In the genomic region with DNA sequence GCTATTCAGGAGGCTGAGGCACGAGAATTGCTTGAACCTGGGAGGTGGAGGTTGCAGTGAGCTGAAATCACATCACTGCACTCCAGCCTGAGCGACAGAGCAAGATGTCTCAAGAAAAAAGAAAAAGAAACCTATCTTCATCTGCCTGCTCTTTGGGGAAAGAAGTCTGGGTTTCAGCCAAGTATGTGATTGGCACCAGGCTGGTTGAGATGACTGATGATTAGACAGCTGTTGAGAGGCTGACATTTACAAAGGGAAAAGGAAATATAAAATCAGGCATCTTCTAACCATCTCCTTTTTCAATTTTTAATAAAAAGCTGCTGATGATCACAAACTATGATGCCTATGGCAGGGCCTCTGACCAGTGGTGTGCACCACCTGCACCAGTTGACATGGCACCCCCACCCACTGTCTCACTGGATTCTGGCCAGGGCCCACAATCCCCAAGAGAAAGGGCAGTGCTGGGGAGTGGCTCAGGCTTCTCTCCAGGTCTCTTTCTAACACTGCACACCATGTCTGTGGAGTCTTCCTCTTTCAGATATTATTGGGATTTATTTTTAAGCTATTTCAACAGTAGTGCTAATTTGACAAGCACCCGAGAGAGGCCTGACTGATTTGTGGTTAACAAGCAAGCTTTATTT, we compare ENCODE assay signal across 25 cellular contexts. TPM values are rescaled to one million over a fixed set of nuclear protein-coding genes. Genes with fewer than 3 reads are reported as not detected.
DNase-seq lines count a peak whose midpoint lies in the region; ATAC-seq and TF ChIP-seq lines count a peak whose summit lies in the region.
"Had no signal": no experiment of that assay in that cellular context is flagged by ENCODE, and none has a peak within 500 bp of the region (broad histone marks: within the 10 kb centered on the region; RNA-seq: fewer than 3 reads in every experiment).

No MANE protein-coding gene starts in this region.

- CTCF ChIA-PET in activated CD8-positive, alpha-beta memory T cell treated with anti-CD3 and anti-CD28 coated beads, Interleukin-2, amount 10 ng/mL, durations not matched to agents 7 days and 5 days (lab: Charles Lee): interaction anchor here (1.9 to 4.0 kb wide), 2 partner anchors 11 to 54 kb away, joined by 5 to 15 read pairs; no protein-coding TSS in a partner anchor

- H3K9ac ChIP-seq in skeletal muscle tissue (ENCODE audit: low read depth in 1 of 3, low read length in 3 of 3): peak overlapping the region in 1 of 3 donors; percentile 57

- no peaks in the 10 kb centered on the region for H3K9me3 Mint-ChIP-seq in activated CD8-positive, alpha-beta memory T cell treated with anti-CD3 and anti-CD28 coated beads, Interleukin-2, amount 10 ng/mL, durations not matched to agents 7 days and 5 days (ENCODE audit: low read depth)
- H3K9me3 Mint-ChIP-seq in chondrocyte (ENCODE audit: low read depth): no peaks in the 10 kb centered on the region
- H3K9me3 Mint-ChIP-seq: activated CD4-positive, alpha-beta memory T cell treated with anti-CD3 and anti-CD28 coated beads for 36 hours; activated naive CD8-positive, alpha-beta T cell treated with anti-CD3 and anti-CD28 coated beads, Interleukin-2, amount 10 ng/mL, durations not matched to agents 7 days and 5 days; immature natural killer cell had no signal

- H3K27ac ChIP-seq in skeletal muscle tissue (ENCODE audit: low read depth, low read length) (peak overlapping the region; percentile 32), gastroesophageal sphincter (no peak overlapping the region)
- H3K27ac ChIP-seq: C4-2B, neutrophil, prostate gland, SJCRH30, skin epidermis had no signal

- DNase-seq in activated CD8-positive, alpha-beta memory T cell treated with anti-CD3 and anti-CD28 coated beads, Interleukin-2, amount 10 ng/mL, durations not matched to agents 7 days and 5 days: no peak
- DNase-seq in activated CD8-positive, alpha-beta memory T cell treated with anti-CD3 and anti-CD28 coated beads, Interleukin-2, amount 50 U/mL, for 4 hours: no peak
- DNase-seq in LHCN-M2 (ENCODE audit: low read depth): peak; percentile 84
- DNase-seq in chondrocyte (ENCODE audit: low spot score): peak; percentile 32
- DNase-seq in central memory CD4-positive, alpha-beta T cell: no peak
- DNase-seq in stimulated activated CD4-positive, alpha-beta T cell treated with anti-CD3 and anti-CD28 coated beads, Interleukin-2, amount 100 ng/mL, for 48 hours: no peak
- DNase-seq: activated CD4-positive, alpha-beta memory T cell treated with anti-CD3 and anti-CD28 coated beads for 36 hours; activated gamma-delta T cell; activated naive CD8-positive, alpha-beta T cell treated with anti-CD3 and anti-CD28 coated beads, Interleukin-2, amount 10 ng/mL, durations not matched to agents 7 days and 5 days; activated T-cell treated with anti-CD3 and anti-CD28 coated beads for 4 hours; Calu3; HCEC 1CT; hypothalamus; immature natural killer cell; NCI-H1436 treated with DMSO at 0.1 percent for 48 hours; NCI-H2107; NCI-H510A; SJCRH30; T-helper 1 cell had no signal

- H3K4me3 ChIP-seq in skeletal muscle tissue (ENCODE audit: low read length in 3 of 3) (peak overlapping the region in 1 of 3 donors; percentile 3), gastroesophageal sphincter (no peak overlapping the region)
- H3K4me3 ChIP-seq: prostate gland, SJCRH30, skin epidermis had no signal

- no peaks in the 10 kb centered on the region for H3K27me3 Mint-ChIP-seq in activated CD8-positive, alpha-beta memory T cell treated with anti-CD3 and anti-CD28 coated beads, Interleukin-2, amount 10 ng/mL, durations not matched to agents 7 days and 5 days
- no peaks in the 10 kb centered on the region for H3K27me3 Mint-ChIP-seq in chondrocyte (ENCODE audit: low read depth)
- H3K27me3 Mint-ChIP-seq: activated CD4-positive, alpha-beta memory T cell treated with anti-CD3 and anti-CD28 coated beads for 36 hours; activated naive CD8-positive, alpha-beta T cell treated with anti-CD3 and anti-CD28 coated beads, Interleukin-2, amount 10 ng/mL, durations not matched to agents 7 days and 5 days had no signal

- 88 to 100% methylated on average over 2 to 3 of the region's 3 CpGs for WGBS in gastroesophageal sphincter (ENCODE audit: low coverage in 1 of 2), 2 donors

- H3K36me3 Mint-ChIP-seq in activated CD8-positive, alpha-beta memory T cell treated with anti-CD3 and anti-CD28 coated beads, Interleukin-2, amount 10 ng/mL, durations not matched to agents 7 days and 5 days: peaks cover 47% of the 10 kb centered on the region
- peaks cover 29% of the 10 kb centered on the region for H3K36me3 Mint-ChIP-seq in chondrocyte (ENCODE audit: low read depth)

- TF ChIP-seq CTCF in chondrocyte (IDR thresholded peaks at IDR 0.05): no peak
- no peak for TF ChIP-seq CTCF in gastroesophageal sphincter (IDR thresholded peaks at IDR 0.05)

- TF ChIP-seq POLR2A in gastroesophageal sphincter (IDR thresholded peaks at IDR 0.05): no peak

- no peaks in the 10 kb centered on the region for H3K9me3 ChIP-seq in skeletal muscle tissue (ENCODE audit: control insufficient read depth in 3 of 3, low read length in 3 of 3)
- H3K9me3 ChIP-seq in gastroesophageal sphincter: no peaks in the 10 kb centered on the region
- H3K9me3 ChIP-seq: neutrophil, prostate gland, SJCRH30 had no signal

- peak overlapping the region; percentile 46 for H3K27ac Mint-ChIP-seq in activated CD8-positive, alpha-beta memory T cell treated with anti-CD3 and anti-CD28 coated beads, Interleukin-2, amount 10 ng/mL, durations not matched to agents 7 days and 5 days
- peak overlapping the region; percentile 49 for H3K27ac Mint-ChIP-seq in chondrocyte (ENCODE audit: unreplicated experiment)
- H3K27ac Mint-ChIP-seq: activated CD4-positive, alpha-beta memory T cell treated with anti-CD3 and anti-CD28 coated beads for 36 hours; activated naive CD8-positive, alpha-beta T cell treated with anti-CD3 and anti-CD28 coated beads, Interleukin-2, amount 10 ng/mL, durations not matched to agents 7 days and 5 days; immature natural killer cell had no signal

- no peak for ATAC-seq in activated CD8-positive, alpha-beta memory T cell treated with anti-CD3 and anti-CD28 coated beads, Interleukin-2, amount 10 ng/mL, durations not matched to agents 7 days and 5 days
- no peak for ATAC-seq in gastroesophageal sphincter

- H3K36me3 ChIP-seq in skeletal muscle tissue (ENCODE audit: control insufficient read depth in 3 of 3, insufficient read depth in 3 of 3, low read length in 3 of 3) (peaks cover 34 to 50% (median 49%) of the 10 kb centered on the region in 3 donors), gastroesophageal sphincter (peaks cover 5 to 100% of the 10 kb centered on the region in 2 donors)

- no peaks in the 10 kb centered on the region for H3K27me3 ChIP-seq in skeletal muscle tissue (ENCODE audit: control insufficient read depth in 3 of 3, insufficient read depth in 3 of 3, low read length in 3 of 3)
- H3K27me3 ChIP-seq in gastroesophageal sphincter: no peaks in the 10 kb centered on the region
- H3K27me3 ChIP-seq: neutrophil, SJCRH30 had no signal

- H3K4me1 Mint-ChIP-seq in activated CD8-positive, alpha-beta memory T cell treated with anti-CD3 and anti-CD28 coated beads, Interleukin-2, amount 10 ng/mL, durations not matched to agents 7 days and 5 days: peaks cover 9% of the 10 kb centered on the region
- H3K4me1 Mint-ChIP-seq in chondrocyte (ENCODE audit: low read depth): peaks cover 20% of the 10 kb centered on the region

- no peak for TF ChIP-seq EP300 in gastroesophageal sphincter (IDR thresholded peaks at IDR 0.05)

- H3K4me1 ChIP-seq in skeletal muscle tissue (ENCODE audit: control insufficient read depth in 3 of 3, insufficient read depth in 3 of 3, low read length in 3 of 3) (peaks cover 26 to 48% (median 42%) of the 10 kb centered on the region in 3 donors), gastroesophageal sphincter (no peaks in the 10 kb centered on the region)
- H3K4me1 ChIP-seq: prostate gland had no signal

- no peak overlapping the region for H3K4me3 Mint-ChIP-seq in activated CD8-positive, alpha-beta memory T cell treated with anti-CD3 and anti-CD28 coated beads, Interleukin-2, amount 10 ng/mL, durations not matched to agents 7 days and 5 days
- H3K4me3 Mint-ChIP-seq in chondrocyte (ENCODE audit: unreplicated experiment): no peak overlapping the region
- H3K4me3 Mint-ChIP-seq: activated CD4-positive, alpha-beta memory T cell treated with anti-CD3 and anti-CD28 coated beads for 36 hours; activated naive CD8-positive, alpha-beta T cell treated with anti-CD3 and anti-CD28 coated beads, Interleukin-2, amount 10 ng/mL, durations not matched to agents 7 days and 5 days; immature natural killer cell had no signal

RNA-seq across cellular contexts. Expression of a gene that starts 17.2 kb away (rescaled TPM):
- total RNA-seq in activated CD8-positive, alpha-beta memory T cell treated with anti-CD3 and anti-CD28 coated beads, Interleukin-2, amount 10 ng/mL, durations not matched to agents 7 days and 5 days: 10 to 100 TPM; 20.9 to 25.7 TPM
- total RNA-seq in LHCN-M2 (2014; rRNA removed): 60.3 and 73.4 TPM in 2 replicates
- 30.4 TPM for polyA plus RNA-seq in LHCN-M2 (2012)
- total RNA-seq in chondrocyte: 41.7 to 63.7 TPM (median 44.4 TPM) in 3 replicates
- total RNA-seq in skeletal muscle tissue: 43.3 TPM
- 10 to 100 TPM; 22.2 to 38.0 (median 23.2) TPM for total RNA-seq in gastroesophageal sphincter

RNA-seq across cellular contexts. Expression of a gene that starts 19.1 kb away (rescaled TPM):
- 100 to 1,000 TPM; 204 to 258 TPM for total RNA-seq in activated CD8-positive, alpha-beta memory T cell treated with anti-CD3 and anti-CD28 coated beads, Interleukin-2, amount 10 ng/mL, durations not matched to agents 7 days and 5 days
- total RNA-seq in LHCN-M2 (2014; rRNA removed) (461 and 479 TPM in 2 replicates), chondrocyte (138 to 173 TPM (median 143 TPM) in 3 replicates), skeletal muscle tissue (257 TPM), gastroesophageal sphincter (100 to 1,000 TPM; 112 to 157 (median 131) TPM)
- 303 TPM for polyA plus RNA-seq in LHCN-M2 (2012)

Comparison
In these comparisons a context has a peak if more than half of its experiments do, and no peak if none do; other contexts are left out.
1. DNase-seq: peak in LHCN-M2 (single experiment) and chondrocyte (single experiment); none in activated CD8-positive, alpha-beta memory T cell treated with anti-CD3 and anti-CD28 coated beads, Interleukin-2, amount 10 ng/mL, durations not matched to agents 7 days and 5 days (single experiment), activated CD8-positive, alpha-beta memory T cell treated with anti-CD3 and anti-CD28 coated beads, Interleukin-2, amount 50 U/mL, for 4 hours (single experiment), central memory CD4-positive, alpha-beta T cell (single experiment) and stimulated activated CD4-positive, alpha-beta T cell treated with anti-CD3 and anti-CD28 coated beads, Interleukin-2, amount 100 ng/mL, for 48 hours (0 of 2).